In the genomic region with DNA sequence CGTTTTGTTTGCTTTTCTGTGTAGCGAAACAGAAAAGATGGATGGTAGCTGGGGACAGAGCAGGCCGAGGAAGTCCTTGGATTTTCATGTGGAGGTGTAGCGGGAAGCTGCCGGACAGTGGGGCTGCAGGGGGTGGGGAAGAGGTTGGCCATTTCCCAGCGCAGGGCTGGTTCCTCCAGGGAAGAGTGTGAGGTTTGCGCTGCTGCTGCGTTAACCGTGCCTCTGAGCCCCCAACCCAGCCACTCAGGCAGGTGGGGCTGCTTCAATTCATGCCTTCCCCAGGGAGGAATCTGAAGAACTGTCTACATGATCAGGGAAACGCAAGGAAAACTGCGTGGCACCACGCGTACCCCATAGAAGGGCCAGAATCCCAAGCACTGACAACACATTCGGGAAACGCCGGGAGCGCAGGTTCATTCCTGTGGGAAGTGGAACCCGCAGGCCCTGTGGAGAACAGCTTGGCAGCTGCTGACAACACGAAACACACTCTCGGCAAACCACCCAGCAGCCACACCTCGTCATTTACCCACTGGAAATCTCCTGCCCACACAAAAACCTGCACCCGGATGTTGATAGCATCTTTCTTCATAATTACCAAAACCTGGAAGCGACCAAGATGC, we compare ENCODE assay signal across 14 cellular contexts. TPM values are rescaled to one million over a fixed set of nuclear protein-coding genes. Genes with fewer than 3 reads are reported as not detected.
DNase-seq lines count a peak whose midpoint lies in the region; ATAC-seq, FAIRE-seq and TF ChIP-seq lines count a peak whose summit lies in the region.
"Had no signal": no experiment of that assay in that cellular context is flagged by ENCODE, and none has a peak within 500 bp of the region (broad histone marks: within the 10 kb centered on the region; RNA-seq: fewer than 3 reads in every experiment).

No MANE protein-coding gene starts in this region.

- H3K27me3 Mint-ChIP-seq in endothelial cell (ENCODE audit: unreplicated experiment), result peaks cover 37% of the 10 kb centered on the region

- peak overlapping the region; percentile 94 for H3K27ac Mint-ChIP-seq in endothelial cell (ENCODE audit: unreplicated experiment)

- no peaks in the 10 kb centered on the region for H3K9me3 ChIP-seq in RWPE2 (ENCODE audit: severe bottlenecking)
- H3K9me3 ChIP-seq in psoas muscle, result no peaks in the 10 kb centered on the region
- H3K9me3 ChIP-seq: mucosa of descending colon, ovary had no signal

- H3K9me3 Mint-ChIP-seq in endothelial cell (ENCODE audit: unreplicated experiment), result peaks cover 6% of the 10 kb centered on the region

- DNase-seq in Right ventricle myocardium superior (peak; percentile 17), cardiac septum (ENCODE audit: low spot score) (no peak), RWPE2 (ENCODE audit: low spot score) (peak; percentile 68), endothelial cell (ENCODE audit: low spot score) (no peak), psoas muscle (peak; percentile 13 to 26), RCC 7860 (ENCODE audit: low spot score) (no peak), DMS 273 treated with DMSO at 0.1 percent for 48 hours (lab: John Stamatoyannopoulos, UW) (no peak), NCI-H2171 treated with DMSO at 0.1 percent for 48 hours (lab: John Stamatoyannopoulos, UW) (no peak)
- DNase-seq: GF-D8, NCI-H748 treated with DMSO at 0.1 percent for 48 hours had no signal

- H3K36me3 Mint-ChIP-seq in endothelial cell (ENCODE audit: low read depth, unreplicated experiment), result peaks cover 64% of the 10 kb centered on the region

- peak overlapping the region; percentile 74 for H3K4me3 Mint-ChIP-seq in endothelial cell (ENCODE audit: unreplicated experiment)

- WGBS in psoas muscle, 3 donors, result 89 to 93% (median 93%) methylated on average over 23 of the region's 23 CpGs

- no peak overlapping the region for H3K27ac ChIP-seq in RWPE2 (ENCODE audit: poor library complexity, severe bottlenecking)
- H3K27ac ChIP-seq in psoas muscle, result no peak overlapping the region
- H3K27ac ChIP-seq: GM23248, ovary had no signal

- ATAC-seq in Right ventricle myocardium superior (ENCODE audit: poor library complexity) (no peak), RWPE2 (ENCODE audit: low read depth) (no peak), psoas muscle (no peak)

- H3K27me3 ChIP-seq in RWPE2 (ENCODE audit: insufficient read depth, poor library complexity, severe bottlenecking) (no peaks in the 10 kb centered on the region), psoas muscle (ENCODE audit: insufficient read depth in 3 of 3, low read length in 2 of 3) (no peaks in the 10 kb centered on the region)
- H3K27me3 ChIP-seq: ovary had no signal

- H3K4me1 ChIP-seq in RWPE2 (ENCODE audit: insufficient read depth, poor library complexity, severe bottlenecking) (peaks cover 15% of the 10 kb centered on the region), psoas muscle (no peaks in the 10 kb centered on the region)

- H3K4me1 Mint-ChIP-seq in endothelial cell (ENCODE audit: unreplicated experiment), result peaks cover 54% of the 10 kb centered on the region

- no peak for FAIRE-seq in RCC 7860 (lab: Jason Lieb, UNC)
- FAIRE-seq: GM12892 had no signal

- H3K36me3 ChIP-seq in RWPE2 (ENCODE audit: low read depth), result peaks cover 48% of the 10 kb centered on the region
- peaks cover 2 to 66% of the 10 kb centered on the region in 2 donors for H3K36me3 ChIP-seq in psoas muscle (ENCODE audit: insufficient read depth in 1 of 2, low read depth in 1 of 2)
- H3K36me3 ChIP-seq: ovary had no signal

- no peak overlapping the region for H3K4me3 ChIP-seq in RWPE2 (ENCODE audit: severe bottlenecking)
- no peak overlapping the region for H3K4me3 ChIP-seq in psoas muscle
- H3K4me3 ChIP-seq: GM23248, mucosa of descending colon, ovary had no signal

- intact Hi-C loops in Right ventricle myocardium superior (cut with DNase I) (no loop called here), cardiac septum (cut with DNase I) (no loop called here), psoas muscle (cut with DNase I) (no loop called here)

- TF ChIP-seq CTCF in RWPE2 (IDR thresholded peaks at IDR 0.05; ENCODE audit: poor library complexity, severe bottlenecking) (no peak), endothelial cell (IDR thresholded peaks at IDR 0.05; ENCODE audit: unreplicated experiment) (no peak), psoas muscle (IDR thresholded peaks at IDR 0.05) (no peak)

RNA-seq across cellular contexts. Expression of a gene that starts 57.7 kb away (rescaled TPM):
- total RNA-seq in Right ventricle myocardium superior (20.8 TPM), cardiac septum (24.3 TPM), endothelial cell (ENCODE audit: unreplicated experiment) (84.5 TPM), psoas muscle (10 to 100 TPM; 13.0 to 18.6 (median 15.3) TPM)
- 10 to 100 TPM; 10.9 to 19.2 (median 11.3) TPM for polyA plus RNA-seq in psoas muscle

Comparison
In these comparisons a context has a peak if more than half of its experiments do, and no peak if none do; other contexts are left out.
1. DNase-seq: peak in Right ventricle myocardium superior (single experiment), RWPE2 (single experiment) and psoas muscle (2 of 2); none in cardiac septum (single experiment), endothelial cell (single experiment), RCC 7860 (single experiment), DMS 273 treated with DMSO at 0.1 percent for 48 hours (single experiment) and NCI-H2171 treated with DMSO at 0.1 percent for 48 hours (single experiment).